In genomic region chr4:5041609-5042234, GRCh38 we compare ENCODE assay signal across 13 cellular contexts. TPM values are rescaled to one million over a fixed set of nuclear protein-coding genes. Genes with fewer than 3 reads are reported as not detected.
"Had no signal": no experiment of that assay in that cellular context is flagged by ENCODE, and none has a peak within 500 bp of the region (broad histone marks: within the 10 kb centered on the region; RNA-seq: fewer than 3 reads in every experiment).

No MANE protein-coding gene starts in this region.

- H3K4me1 Mint-ChIP-seq: activated naive CD4-positive, alpha-beta T cell treated with anti-CD3 and anti-CD28 coated beads, Interleukin-2, amount 10 ng/mL, durations not matched to agents 7 days and 5 days had no signal

- H3K9me3 Mint-ChIP-seq: activated naive CD4-positive, alpha-beta T cell treated with anti-CD3 and anti-CD28 coated beads, Interleukin-2, amount 10 ng/mL, durations not matched to agents 7 days and 5 days; naive thymus-derived CD8-positive, alpha-beta T cell; type B pancreatic cell had no signal

- DNase-seq: activated CD4-positive, alpha-beta T cell treated with anti-CD3 and anti-CD28 coated beads, Interleukin-2, amount 50 U/mL, for 48 hours; activated naive CD4-positive, alpha-beta T cell treated with anti-CD3 and anti-CD28 coated beads, Interleukin-2, amount 10 ng/mL, durations not matched to agents 7 days and 5 days; hypothalamus; left ventricle myocardium superior; naive thymus-derived CD8-positive, alpha-beta T cell; sigmoid colon; stimulated activated CD4-positive, alpha-beta T cell treated with anti-CD3 and anti-CD28 coated beads, Interleukin-1b, Interleukin-23, amount 100 ng/mL, for 48 hours; stimulated activated naive CD8-positive, alpha-beta T cell treated with anti-CD3 and anti-CD28 coated beads, Interleukin-15, amount 100 ng/mL, for 72 hours had no signal

- ATAC-seq: esophagus mucosa; left ventricle myocardium superior; naive thymus-derived CD8-positive, alpha-beta T cell; stimulated activated naive CD8-positive, alpha-beta T cell treated with anti-CD3 and anti-CD28 coated beads, Interleukin-15, amount 100 ng/mL, for 72 hours had no signal

- H3K36me3 Mint-ChIP-seq: activated naive CD4-positive, alpha-beta T cell treated with anti-CD3 and anti-CD28 coated beads, Interleukin-2, amount 10 ng/mL, durations not matched to agents 7 days and 5 days; memory B cell; naive thymus-derived CD8-positive, alpha-beta T cell; type B pancreatic cell had no signal

- H3K4me3 Mint-ChIP-seq: activated naive CD4-positive, alpha-beta T cell treated with anti-CD3 and anti-CD28 coated beads, Interleukin-2, amount 10 ng/mL, durations not matched to agents 7 days and 5 days; memory B cell; naive thymus-derived CD8-positive, alpha-beta T cell; stimulated activated naive CD8-positive, alpha-beta T cell treated with anti-CD3 and anti-CD28 coated beads, Interleukin-15, amount 100 ng/mL, for 72 hours; type B pancreatic cell had no signal

RNA-seq across cellular contexts. Expression of gene STK32B, which starts 9.6 kb away (rescaled TPM):
- total RNA-seq: cardiac muscle cell; naive thymus-derived CD8-positive, alpha-beta T cell; T-helper 2 cell treated with Interferon-gamma antibody and Interleukin-4, amounts not matched to agents 100 ng/mL and 5 ng/mL, for 36 hours had no signal

RNA-seq across cellular contexts. Expression of gene CYTL1, which starts 22.5 kb away (rescaled TPM):
- total RNA-seq: naive thymus-derived CD8-positive, alpha-beta T cell; T-helper 2 cell treated with Interferon-gamma antibody and Interleukin-4, amounts not matched to agents 100 ng/mL and 5 ng/mL, for 36 hours had no signal
